Comparison of ENCODE assay signal across 9 cellular contexts in the genomic region with DNA sequence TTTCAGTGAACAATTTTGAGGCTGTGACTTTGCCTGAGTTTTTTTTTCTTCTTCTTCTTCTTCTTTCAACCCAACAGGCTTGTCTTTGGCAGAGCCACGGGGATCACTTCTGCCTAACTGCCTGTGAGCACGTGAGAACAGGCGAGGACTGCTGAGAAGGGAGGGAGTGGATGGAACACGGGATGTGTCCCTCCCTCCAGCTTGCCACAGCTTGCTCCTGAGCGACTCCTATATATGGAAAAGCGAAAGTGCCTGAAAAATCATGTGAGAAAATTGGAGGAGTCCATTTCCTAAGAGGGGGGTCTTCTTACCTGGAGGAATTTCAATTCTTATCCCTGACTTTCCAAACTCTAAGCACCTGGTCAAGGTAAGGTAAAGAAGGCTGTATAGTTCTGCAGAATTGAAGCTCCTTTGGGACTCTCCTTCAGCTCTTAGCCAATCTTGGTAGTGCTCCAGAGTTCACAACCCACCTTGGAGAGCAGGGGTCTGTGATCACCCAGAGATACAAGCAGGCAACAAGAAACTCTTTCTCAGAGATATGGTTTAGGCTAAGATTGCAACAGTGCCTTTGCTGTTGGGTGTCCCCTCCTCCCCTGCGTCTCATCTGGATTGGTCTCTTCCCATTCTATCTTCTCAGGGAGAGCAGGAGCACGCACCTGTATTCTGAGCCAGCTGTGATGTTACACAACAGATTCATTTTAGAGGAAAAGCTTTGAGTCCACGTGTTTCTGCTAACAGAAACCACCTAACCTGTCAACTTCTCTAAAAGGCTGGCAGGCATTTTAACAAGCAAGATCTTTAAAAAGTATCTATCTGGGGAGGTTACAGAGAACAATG. TPM values are rescaled to one million over a fixed set of nuclear protein-coding genes. Genes with fewer than 3 reads are reported as not detected.
DNase-seq lines count a peak whose midpoint lies in the region; ATAC-seq and TF ChIP-seq lines count a peak whose summit lies in the region.
"Had no signal": no experiment of that assay in that cellular context is flagged by ENCODE, and none has a peak within 500 bp of the region (broad histone marks: within the 10 kb centered on the region; RNA-seq: fewer than 3 reads in every experiment).

TSS of gene MAT1A (minus strand) at position 208 of the 837 bp plus-strand sequence. CDS start 235 bp downstream, outside the sequence.

- H3K4me1 ChIP-seq in RWPE2 (ENCODE audit: insufficient read depth, poor library complexity, severe bottlenecking) (no peaks in the 10 kb centered on the region), iPS-18a (ENCODE audit: control insufficient read depth, low read depth, low read length) (peaks cover 6% of the 10 kb centered on the region)

- no peak within 1 kb of the TSS for H3K9ac ChIP-seq in iPS-18a (ENCODE audit: low read length)

- ATAC-seq in RWPE2 (ENCODE audit: low read depth) = peak; percentile 33; the same call in 1 of the 3 replicates
- no peak for ATAC-seq in activated CD4-positive, CD25-positive, alpha-beta regulatory T cell treated with anti-CD3 and anti-CD28 coated beads, Interleukin-2, amount 50 U/mL, for 24 hours
- ATAC-seq in effector memory CD8-positive, alpha-beta T cell (replicated peaks) = no peak

- H3K27ac ChIP-seq in RWPE2 (ENCODE audit: poor library complexity, severe bottlenecking) (no peak within 1 kb of the TSS), iPS-18a (ENCODE audit: low read length) (no peak within 1 kb of the TSS)

- DNase-seq in ACHN (peak; percentile 19), HT-29 (ENCODE audit: low spot score) (peak; percentile 12), RWPE2 (ENCODE audit: low spot score) (no peak)
- DNase-seq in T-helper 2 cell treated with Interferon-gamma antibody and Interleukin-4, amounts not matched to agents 5 μg/mL and 100 μg/mL, for 36 hours (ENCODE audit: low spot score) = no peak
- DNase-seq in stimulated activated CD4-positive, alpha-beta T cell treated with anti-CD3 and anti-CD28 coated beads, Interleukin-4, amount 100 ng/mL, for 4 hours = no peak
- no peak for DNase-seq in effector memory CD8-positive, alpha-beta T cell
- DNase-seq: NCI-H226 had no signal

- peaks cover 15% of the 10 kb centered on the region for H3K27me3 Mint-ChIP-seq in T-helper 2 cell treated with Interferon-gamma antibody and Interleukin-4, amounts not matched to agents 5 μg/mL and 100 μg/mL, for 36 hours (ENCODE audit: low read depth)
- peaks cover 41 to 48% of the 10 kb centered on the region in 2 donors for H3K27me3 Mint-ChIP-seq in effector memory CD8-positive, alpha-beta T cell

- no peaks in the 10 kb centered on the region for H3K9me3 Mint-ChIP-seq in T-helper 2 cell treated with Interferon-gamma antibody and Interleukin-4, amounts not matched to agents 5 μg/mL and 100 μg/mL, for 36 hours
- no peaks in the 10 kb centered on the region for H3K9me3 Mint-ChIP-seq in effector memory CD8-positive, alpha-beta T cell

- H3K4me3 ChIP-seq in RWPE2 (ENCODE audit: severe bottlenecking) (no peak within 1 kb of the TSS), iPS-18a (ENCODE audit: low read length) (peak within 1 kb of the TSS; percentile 18)

- no peaks in the 10 kb centered on the region for H3K9me3 ChIP-seq in RWPE2 (ENCODE audit: severe bottlenecking)
- no peaks in the 10 kb centered on the region for H3K9me3 ChIP-seq in iPS-18a (ENCODE audit: control insufficient read depth, low read depth, low read length)

- H3K27me3 ChIP-seq in RWPE2 (ENCODE audit: insufficient read depth, poor library complexity, severe bottlenecking) (peaks cover 3% of the 10 kb centered on the region), iPS-18a (ENCODE audit: control insufficient read depth, insufficient read depth, low read length) (no peaks in the 10 kb centered on the region)

- H3K4me3 Mint-ChIP-seq in T-helper 2 cell treated with Interferon-gamma antibody and Interleukin-4, amounts not matched to agents 5 μg/mL and 100 μg/mL, for 36 hours = no peak within 1 kb of the TSS
- no peak within 1 kb of the TSS for H3K4me3 Mint-ChIP-seq in effector memory CD8-positive, alpha-beta T cell

- H3K27ac Mint-ChIP-seq in T-helper 2 cell treated with Interferon-gamma antibody and Interleukin-4, amounts not matched to agents 5 μg/mL and 100 μg/mL, for 36 hours = no peak within 1 kb of the TSS
- H3K27ac Mint-ChIP-seq in effector memory CD8-positive, alpha-beta T cell = no peak within 1 kb of the TSS

- in situ Hi-C loops in ACHN (cut with HindIII; ENCODE audit: low pct_ligation_motif_present, low pct_unique_long_range_greater_than_20kb, low sequenced_read_pairs) = no loop called here

- TF ChIP-seq CTCF in RWPE2 (IDR thresholded peaks at IDR 0.05; ENCODE audit: poor library complexity, severe bottlenecking) = no peak

- H3K4me1 Mint-ChIP-seq in T-helper 2 cell treated with Interferon-gamma antibody and Interleukin-4, amounts not matched to agents 5 μg/mL and 100 μg/mL, for 36 hours (ENCODE audit: low read depth) = no peaks in the 10 kb centered on the region
- H3K4me1 Mint-ChIP-seq in effector memory CD8-positive, alpha-beta T cell (ENCODE audit: low read depth in 2 of 2) = peaks cover 0 to 2% of the 10 kb centered on the region in 2 donors

- H3K36me3 ChIP-seq in RWPE2 (ENCODE audit: low read depth) (no peaks in the 10 kb centered on the region), iPS-18a (ENCODE audit: control insufficient read depth, low read depth, low read length) (no peaks in the 10 kb centered on the region)

- H3K36me3 Mint-ChIP-seq in T-helper 2 cell treated with Interferon-gamma antibody and Interleukin-4, amounts not matched to agents 5 μg/mL and 100 μg/mL, for 36 hours (ENCODE audit: low read depth) = no peaks in the 10 kb centered on the region
- H3K36me3 Mint-ChIP-seq in effector memory CD8-positive, alpha-beta T cell (ENCODE audit: insufficient read depth) = no peaks in the 10 kb centered on the region

RNA-seq across cellular contexts. Expression of gene MAT1A, which starts in this region (rescaled TPM):
- total RNA-seq in HT-29 (2014; rRNA removed; shearing (Covaris generic)) = 0.03 TPM in 1 of 2 replicates, not detected in the other

Comparison
In these comparisons a context has a peak if more than half of its experiments do, and no peak if none do; other contexts are left out.
1. Peak in DNase-seq in HT-29; RNA of the gene not detected or under 1 TPM.